In genomic region chr10:69710008-69710905, GRCh38 we compare ENCODE assay signal across 17 cellular contexts.
"Had no signal": no experiment of that assay in that cellular context is flagged by ENCODE, and none has a peak within 500 bp of the region (broad histone marks: within the 10 kb centered on the region; RNA-seq: fewer than 3 reads in every experiment).

No MANE protein-coding gene starts in this region.

- H3K27ac ChIP-seq: esophagus squamous epithelium, pancreas, upper lobe of left lung had no signal

- H3K9me3 Mint-ChIP-seq: activated T-helper 1 cell treated with anti-CD3 and anti-CD28 coated beads, Interleukin-12 subunit alpha, Interleukin-12 subunit beta, Interleukin-2, Interleukin-4 antibody, amounts not matched to agents 30 ng/mL and 10 ng/mL and 1 ng/mL, durations not matched to agents 14 hours and 24 hours and 36 hours; T-helper 1 cell treated with Interleukin-12 subunit alpha and Interleukin-12 subunit beta and Interleukin-4 antibody, amounts not matched to agents 30 μg/mL and 1 μg/mL, for 36 hours had no signal

- H3K36me3 Mint-ChIP-seq: activated naive CD8-positive, alpha-beta T cell treated with anti-CD3 and anti-CD28 coated beads for 36 hours; brain had no signal

- H3K36me3 ChIP-seq: esophagus squamous epithelium, pancreas, upper lobe of left lung had no signal

- H3K27ac Mint-ChIP-seq: activated CD8-positive, alpha-beta T cell treated with anti-CD3 and anti-CD28 coated beads, Interleukin-2, amount 10 ng/mL, durations not matched to agents 7 days and 5 days; activated naive CD8-positive, alpha-beta T cell treated with anti-CD3 and anti-CD28 coated beads for 36 hours; activated T-helper 1 cell treated with anti-CD3 and anti-CD28 coated beads, Interleukin-12 subunit alpha, Interleukin-12 subunit beta, Interleukin-2, Interleukin-4 antibody, amounts not matched to agents 30 ng/mL and 10 ng/mL and 1 ng/mL, durations not matched to agents 14 hours and 24 hours and 36 hours; T-helper 1 cell treated with Interleukin-12 subunit alpha and Interleukin-12 subunit beta and Interleukin-4 antibody, amounts not matched to agents 30 μg/mL and 1 μg/mL, for 36 hours had no signal

- ATAC-seq: activated CD8-positive, alpha-beta T cell treated with anti-CD3 and anti-CD28 coated beads, Interleukin-2, amount 10 ng/mL, durations not matched to agents 7 days and 5 days; pancreas; stimulated activated naive CD8-positive, alpha-beta T cell treated with anti-CD3 and anti-CD28 coated beads, Interleukin-15, Interleukin-2, amounts not matched to agents 100 U/mL and 50 U/mL, for 24 hours had no signal

- DNase-seq: activated CD4-positive, alpha-beta T cell treated with anti-CD3 and anti-CD28 coated beads for 48 hours; activated CD8-positive, alpha-beta T cell treated with anti-CD3 and anti-CD28 coated beads, Interleukin-2, amount 10 ng/mL, durations not matched to agents 7 days and 5 days; activated naive CD8-positive, alpha-beta T cell treated with anti-CD3 and anti-CD28 coated beads for 36 hours; amygdala; cortex of kidney; effector CD4-positive, alpha-beta T cell; esophagus squamous epithelium; hypothalamus; kidney glomerular epithelial cell; mesenchymal stem cell; pancreas; stimulated activated CD4-positive, alpha-beta T cell treated with anti-CD3 and anti-CD28 coated beads, Interleukin-4, amount 100 ng/mL, for 24 hours; stimulated activated naive CD8-positive, alpha-beta T cell treated with anti-CD3 and anti-CD28 coated beads, Interleukin-15, Interleukin-2, amounts not matched to agents 100 U/mL and 50 U/mL, for 24 hours; upper lobe of left lung had no signal

- H3K27me3 ChIP-seq: pancreas, upper lobe of left lung had no signal

- H3K4me3 ChIP-seq: esophagus squamous epithelium, pancreas, upper lobe of left lung had no signal

- H3K4me1 ChIP-seq: esophagus squamous epithelium, pancreas had no signal

- H3K4me3 Mint-ChIP-seq: activated CD8-positive, alpha-beta T cell treated with anti-CD3 and anti-CD28 coated beads, Interleukin-2, amount 10 ng/mL, durations not matched to agents 7 days and 5 days; activated naive CD8-positive, alpha-beta T cell treated with anti-CD3 and anti-CD28 coated beads for 36 hours; activated T-helper 1 cell treated with anti-CD3 and anti-CD28 coated beads, Interleukin-12 subunit alpha, Interleukin-12 subunit beta, Interleukin-2, Interleukin-4 antibody, amounts not matched to agents 30 ng/mL and 10 ng/mL and 1 ng/mL, durations not matched to agents 14 hours and 24 hours and 36 hours; T-helper 1 cell treated with Interleukin-12 subunit alpha and Interleukin-12 subunit beta and Interleukin-4 antibody, amounts not matched to agents 30 μg/mL and 1 μg/mL, for 36 hours had no signal

- H3K4me1 Mint-ChIP-seq: activated naive CD8-positive, alpha-beta T cell treated with anti-CD3 and anti-CD28 coated beads for 36 hours had no signal

- H3K9me3 ChIP-seq: esophagus squamous epithelium, pancreas, upper lobe of left lung had no signal
